Comparison of ENCODE assay signal across 20 cellular contexts in the genomic region with DNA sequence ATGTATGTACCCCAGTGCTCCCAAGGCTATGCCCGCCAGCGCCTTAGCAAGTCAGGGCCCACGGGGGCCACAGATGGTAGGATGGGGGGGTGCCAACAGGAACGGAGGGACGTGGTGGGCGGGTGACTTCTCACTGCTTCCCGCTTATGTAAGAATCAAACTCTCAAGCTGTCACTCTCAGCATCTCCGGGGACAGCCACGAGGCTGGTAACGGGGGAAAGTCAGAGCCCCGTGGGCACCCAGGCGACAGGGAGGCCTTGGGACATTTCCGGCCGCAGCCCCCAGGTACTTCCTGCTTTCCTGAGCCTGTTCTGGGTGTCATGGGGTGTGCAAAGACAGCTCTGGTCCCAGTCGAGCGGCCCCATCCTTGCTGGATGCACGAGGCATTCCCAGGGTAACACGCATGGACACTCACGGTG. TPM values are rescaled to one million over a fixed set of nuclear protein-coding genes. Genes with fewer than 3 reads are reported as not detected.
DNase-seq lines count a peak whose midpoint lies in the region; ATAC-seq and TF ChIP-seq lines count a peak whose summit lies in the region.
"Had no signal": no experiment of that assay in that cellular context is flagged by ENCODE, and none has a peak within 500 bp of the region (broad histone marks: within the 10 kb centered on the region; RNA-seq: fewer than 3 reads in every experiment).

No MANE protein-coding gene starts in this region.

- peak; percentile 84 for DNase-seq in GF-D8 (lab: John Stamatoyannopoulos, UW)
- DNase-seq in caudate nucleus (lab: John Stamatoyannopoulos, UW), result peak in 28 of 61 donors; percentile 14 to 85 (median 52)
- DNase-seq in mucosa of descending colon, result peak in 2 of 3 donors; percentile 5 to 33
- no peak for DNase-seq in T-helper 2 cell
- DNase-seq in DMS153 treated with DMSO at 0.1 percent for 48 hours (lab: John Stamatoyannopoulos, UW; ENCODE audit: unreplicated experiment), result no peak
- no peak for DNase-seq in DMS79 (lab: John Stamatoyannopoulos, UW)
- DNase-seq: CD8-positive, alpha-beta memory T cell; GDM1; GOT3; NCI-H1048; NCI-H1436; NCI-H1930; NCI-H345; NCI-H524 treated with DMSO at 0.1 percent for 48 hours; SIG-M5 had no signal

- H3K4me3 ChIP-seq in BLaER1 treated with 17β-estradiol and CSF1 and Interleukin-3, amounts not matched to agents 10 nM and 100 nM, result peak overlapping the region in 4 of 10 experiments; percentile 16 to 26 (median 24); a peak in 4 of 20 replicates
- H3K4me3 ChIP-seq in mucosa of descending colon, result no peak overlapping the region

- peak overlapping the region in 10 of 11 experiments; percentile 3 to 78 (median 61); a peak in 15 of 22 replicates for H3K9ac ChIP-seq in BLaER1 treated with 17β-estradiol and CSF1 and Interleukin-3, amounts not matched to agents 10 nM and 100 nM

- no peak for ATAC-seq in mucosa of descending colon
- ATAC-seq: SK-N-SH treated with all-trans-retinoic acid at 6 μM for 48 hours had no signal

- H3K9me3 ChIP-seq in BLaER1 treated with 17β-estradiol and CSF1 and Interleukin-3, amounts not matched to agents 10 nM and 100 nM (replicated peaks in 1 of 11), result no peaks in the 10 kb centered on the region
- no peaks in the 10 kb centered on the region for H3K9me3 ChIP-seq in mucosa of descending colon

- peak overlapping the region; percentile 86 to 97 (median 91) for H3K4me2 ChIP-seq in BLaER1 treated with 17β-estradiol and CSF1 and Interleukin-3, amounts not matched to agents 10 nM and 100 nM

- H4K20me1 ChIP-seq in BLaER1 treated with 17β-estradiol and CSF1 and Interleukin-3, amounts not matched to agents 10 nM and 100 nM, result no peaks in the 10 kb centered on the region

- H3K36me3 ChIP-seq in BLaER1 treated with 17β-estradiol and CSF1 and Interleukin-3, amounts not matched to agents 10 nM and 100 nM, result no peaks in the 10 kb centered on the region
- H3K36me3 ChIP-seq in mucosa of descending colon (ENCODE audit: low read depth), result no peaks in the 10 kb centered on the region

- peaks cover 0 to 21% (median 0%) of the 10 kb centered on the region in 11 experiments; a peak in 8 of 22 replicates for H3K27me3 ChIP-seq in BLaER1 treated with 17β-estradiol and CSF1 and Interleukin-3, amounts not matched to agents 10 nM and 100 nM

- intact Hi-C loops in mucosa of descending colon (cut with DNase I, micrococcal nuclease), result no loop called here

- peaks cover 77 to 100% (median 100%) of the 10 kb centered on the region in 10 experiments for H3K4me1 ChIP-seq in BLaER1 treated with 17β-estradiol and CSF1 and Interleukin-3, amounts not matched to agents 10 nM and 100 nM
- H3K4me1 ChIP-seq in mucosa of descending colon (ENCODE audit: low read depth), result no peaks in the 10 kb centered on the region

- H3K27ac ChIP-seq in BLaER1 treated with 17β-estradiol and CSF1 and Interleukin-3, amounts not matched to agents 10 nM and 100 nM, result peak overlapping the region; percentile 33 to 88 (median 80); a peak in 19 of 22 replicates
- H3K27ac ChIP-seq in caudate nucleus (ENCODE audit: low read depth, low read length), result peak overlapping the region; percentile 90

- TF ChIP-seq CTCF in mucosa of descending colon (IDR thresholded peaks at IDR 0.05), result no peak

RNA-seq across cellular contexts. Expression of gene TESC, which starts 59.3 kb away (rescaled TPM):
- 1 to 10 TPM in 2 of 3 donors, under 1 TPM in 1; 0.78 to 2.2 (median 2.0) TPM for total RNA-seq in mucosa of descending colon
- total RNA-seq: A673, MCF 10A, RPMI7951 had no signal

Comparison
In these comparisons a context has a peak if more than half of its experiments do, and no peak if none do; other contexts are left out.
1. DNase-seq: peak in GF-D8 (single experiment) and mucosa of descending colon (2 of 3); none in T-helper 2 cell (0 of 5), DMS153 treated with DMSO at 0.1 percent for 48 hours (single experiment) and DMS79 (single experiment).